1 cellular context compared by ENCODE assay signal in genomic region chr10:64546073-64546472, GRCh38.
TF ChIP-seq lines count a peak whose summit lies in the region.

No MANE protein-coding gene starts in this region.

TF ChIP-seq in K562, 482 proteins besides CTCF, POLR2A, EP300 and RAD21 (continued from another document):
- no peak for TF ChIP-seq SP1 (CRISPR knock-in tag; IDR thresholded peaks at IDR 0.05)
- no peak for TF ChIP-seq HCFC1 (IDR thresholded peaks at IDR 0.05; ENCODE audit: low read depth, low read length)
- no peak for TF ChIP-seq SLC30A9 (CRISPR knock-in tag; IDR thresholded peaks at IDR 0.05)
- no peak for TF ChIP-seq MITF (IDR thresholded peaks at IDR 0.05)
- no peak for TF ChIP-seq ZBTB17 (CRISPR knock-in tag; IDR thresholded peaks at IDR 0.05)
- no peak for TF ChIP-seq ZNF76 (CRISPR knock-in tag; IDR thresholded peaks at IDR 0.05; ENCODE audit: borderline replicate concordance)
- TF ChIP-seq ZNF316 (IDR thresholded peaks at IDR 0.05) = no peak
- no peak for TF ChIP-seq ZNF717 (CRISPR knock-in tag; IDR thresholded peaks at IDR 0.05)
- TF ChIP-seq ILF3 (IDR thresholded peaks at IDR 0.05; ENCODE audit: borderline replicate concordance) = no peak
- no peak for TF ChIP-seq USF2 (CRISPR knock-in tag; IDR thresholded peaks at IDR 0.05)
- TF ChIP-seq CCNT2 (IDR thresholded peaks at IDR 0.05; ENCODE audit: borderline replicate concordance, extremely low read depth, insufficient read length, low read depth, low read length) = no peak
- TF ChIP-seq ZBTB12 (CRISPR knock-in tag; IDR thresholded peaks at IDR 0.05) = no peak
- no peak for TF ChIP-seq NFIX (CRISPR knock-in tag; IDR thresholded peaks at IDR 0.05; ENCODE audit: low read depth)
- TF ChIP-seq ZC3H4 (CRISPR knock-in tag; IDR thresholded peaks at IDR 0.05; ENCODE audit: borderline replicate concordance) = no peak
